8 cellular contexts compared by ENCODE assay signal in the genomic region with DNA sequence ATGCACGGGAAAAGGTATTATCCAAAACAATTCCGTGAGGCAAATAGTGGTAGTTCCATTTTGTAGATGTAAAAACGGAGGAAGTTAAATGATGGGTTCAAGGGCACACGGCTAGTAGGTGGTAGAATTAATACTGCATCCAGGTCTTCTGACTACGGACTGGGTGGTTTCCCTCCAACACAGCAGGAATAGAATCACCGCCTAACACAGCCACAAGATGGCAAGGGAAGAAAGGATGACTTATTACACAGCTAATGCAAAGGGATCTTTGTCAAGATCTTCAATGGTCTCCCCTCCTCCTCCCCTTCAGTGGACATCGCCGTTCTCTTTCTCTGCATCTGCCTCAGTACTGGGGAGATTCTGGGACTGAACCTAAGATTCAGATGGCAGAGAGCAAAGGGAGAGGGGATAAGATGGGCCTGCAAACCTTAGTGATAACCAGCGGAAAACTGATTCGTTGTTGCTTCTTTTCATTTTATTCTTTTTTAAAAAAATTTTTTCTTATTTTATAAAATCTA. TPM values are rescaled to one million over a fixed set of nuclear protein-coding genes. Genes with fewer than 3 reads are reported as not detected.
A peak's percentile ranks its signal among the peaks of the same experiment; 100 is the strongest.
DNase-seq lines count a peak whose midpoint lies in the region; ATAC-seq and TF ChIP-seq lines count a peak whose summit lies in the region.

No MANE protein-coding gene starts in this region.

- no peak for TF ChIP-seq CTCF in left lung (IDR thresholded peaks at IDR 0.05)

- H3K27ac ChIP-seq in left lung: peak overlapping the region; percentile 73 to 80

- DNase-seq in DMS79 (lab: John Stamatoyannopoulos, UW) (peak; percentile 42), HK-2 (ENCODE audit: unreplicated experiment) (peak; percentile 45), RKO (ENCODE audit: low spot score) (peak; percentile 80), cerebellum (ENCODE audit: low spot score) (peak; percentile 41), left lung (no peak), KG1 (lab: John Stamatoyannopoulos, UW) (no peak)
- peak; percentile 29 for DNase-seq in stimulated activated naive CD8-positive, alpha-beta T cell treated with anti-CD3 and anti-CD28 coated beads, Interleukin-15, Interleukin-2, amounts not matched to agents 100 U/mL and 50 U/mL, for 24 hours

- intact Hi-C loops in left lung (cut with DNase I): no loop called here

- no peaks in the 10 kb centered on the region for H3K27me3 ChIP-seq in left lung

- ATAC-seq in GM19463 (IDR thresholded peaks at IDR 0.05; ENCODE audit: unreplicated experiment): peak; percentile 44
- ATAC-seq in left lung: peak; percentile 66
- ATAC-seq in stimulated activated naive CD8-positive, alpha-beta T cell treated with anti-CD3 and anti-CD28 coated beads, Interleukin-15, Interleukin-2, amounts not matched to agents 100 U/mL and 50 U/mL, for 24 hours: peak; percentile 82

- H3K9me3 ChIP-seq in left lung: no peaks in the 10 kb centered on the region

- peak overlapping the region; percentile 76 to 86 for H3K4me3 ChIP-seq in left lung

- peaks cover 0 to 17% of the 10 kb centered on the region in 2 donors for H3K36me3 ChIP-seq in left lung

- H3K4me1 ChIP-seq in left lung: peaks cover 0 to 33% of the 10 kb centered on the region in 2 donors

RNA-seq across cellular contexts. Expression of gene TOPBP1, which starts 0.6 kb away (rescaled TPM):
- total RNA-seq in cerebellum: 62.0 TPM
- 10 to 100 TPM; 17.5 to 26.2 TPM for total RNA-seq in left lung

Comparison
In these comparisons a context has a peak if more than half of its experiments do, and no peak if none do; other contexts are left out.
1. DNase-seq: peak in DMS79 (single experiment), HK-2 (single experiment), RKO (single experiment), cerebellum (single experiment) and stimulated activated naive CD8-positive, alpha-beta T cell treated with anti-CD3 and anti-CD28 coated beads, Interleukin-15, Interleukin-2, amounts not matched to agents 100 U/mL and 50 U/mL, for 24 hours (single experiment); none in left lung (0 of 2) and KG1 (single experiment).
2. Peak in every context shown above with its lines, with median percentiles within 50 percentile points of each other: ATAC-seq.